2 cellular contexts compared by ENCODE assay signal in the genomic region with DNA sequence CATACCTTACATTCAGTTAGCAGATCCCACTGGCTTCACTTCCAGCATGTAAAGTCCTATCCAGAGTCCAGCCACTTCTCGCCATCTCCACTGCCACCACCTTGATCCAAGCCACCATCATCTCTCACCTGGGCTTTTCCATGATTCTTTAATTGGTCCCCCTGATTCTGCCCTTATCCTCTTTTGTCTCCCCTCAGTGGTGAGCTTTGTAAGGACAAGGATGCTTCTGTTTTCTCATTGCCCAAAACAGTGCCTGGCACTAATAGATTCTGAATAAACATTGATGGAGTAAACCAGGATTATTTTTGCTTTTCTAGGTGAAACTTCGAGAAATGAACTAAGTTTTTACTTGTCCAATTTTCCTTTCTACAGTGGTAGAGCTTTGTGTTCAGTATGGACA.
TF ChIP-seq lines count a peak whose summit lies in the region.

No MANE protein-coding gene starts in this region.

TF ChIP-seq in HCT116, 20 proteins besides CTCF, POLR2A, EP300 and RAD21:
- TF ChIP-seq EGR1 (IDR thresholded peaks at IDR 0.05; ENCODE audit: low read depth) (no peak), FOSL1 (IDR thresholded peaks at IDR 0.05; ENCODE audit: low read depth) (no peak), REST (IDR thresholded peaks at IDR 0.05; ENCODE audit: low read depth) (no peak), EZH2phosphoT487 (IDR thresholded peaks at IDR 0.05; ENCODE audit: borderline replicate concordance) (no peak), YY1 (IDR thresholded peaks at IDR 0.05; ENCODE audit: extremely low read depth, insufficient replicate concordance, low read depth, low read length) (no peak), SIN3A (IDR thresholded peaks at IDR 0.05; ENCODE audit: low read depth) (no peak), EZH2 (IDR thresholded peaks at IDR 0.05) (no peak), MAX (IDR thresholded peaks at IDR 0.05) (no peak), POLR2AphosphoS5 (IDR thresholded peaks at IDR 0.05; ENCODE audit: low read depth, low read length) (no peak), SRF (IDR thresholded peaks at IDR 0.05; ENCODE audit: low read depth) (no peak), SP1 (IDR thresholded peaks at IDR 0.05; ENCODE audit: low read depth) (no peak), ZNF274 (IDR thresholded peaks at IDR 0.05; ENCODE audit: low read depth, low read length) (no peak), TCF7L2 (IDR thresholded peaks at IDR 0.05; ENCODE audit: borderline replicate concordance, extremely low read depth, insufficient read depth, insufficient read length) (no peak), JUND (IDR thresholded peaks at IDR 0.05) (no peak), CEBPB (IDR thresholded peaks at IDR 0.05; ENCODE audit: low read depth) (no peak), CBX3 (IDR thresholded peaks at IDR 0.05; ENCODE audit: low read depth) (no peak), ELF1 (IDR thresholded peaks at IDR 0.05; ENCODE audit: borderline replicate concordance, low read depth) (no peak), ZFX (IDR thresholded peaks at IDR 0.05) (no peak), ZBTB33 (IDR thresholded peaks at IDR 0.05; ENCODE audit: extremely low read depth, insufficient replicate concordance, low read length) (no peak)
- TF ChIP-seq, protein P1, sequence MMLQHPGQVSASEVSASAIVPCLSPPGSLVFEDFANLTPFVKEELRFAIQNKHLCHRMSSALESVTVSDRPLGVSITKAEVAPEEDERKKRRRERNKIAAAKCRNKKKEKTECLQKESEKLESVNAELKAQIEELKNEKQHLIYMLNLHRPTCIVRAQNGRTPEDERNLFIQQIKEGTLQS (IDR thresholded peaks at IDR 0.05): no peak
TF ChIP-seq in HCT116: peak in this region for 0.

TF ChIP-seq in WTC11, 78 proteins besides CTCF, POLR2A, EP300 and RAD21:
- no peak for TF ChIP-seq FOXP1 (CRISPR knock-in tag; IDR thresholded peaks at IDR 0.05; ENCODE audit: borderline replicate concordance)
- TF ChIP-seq, protein P2, sequence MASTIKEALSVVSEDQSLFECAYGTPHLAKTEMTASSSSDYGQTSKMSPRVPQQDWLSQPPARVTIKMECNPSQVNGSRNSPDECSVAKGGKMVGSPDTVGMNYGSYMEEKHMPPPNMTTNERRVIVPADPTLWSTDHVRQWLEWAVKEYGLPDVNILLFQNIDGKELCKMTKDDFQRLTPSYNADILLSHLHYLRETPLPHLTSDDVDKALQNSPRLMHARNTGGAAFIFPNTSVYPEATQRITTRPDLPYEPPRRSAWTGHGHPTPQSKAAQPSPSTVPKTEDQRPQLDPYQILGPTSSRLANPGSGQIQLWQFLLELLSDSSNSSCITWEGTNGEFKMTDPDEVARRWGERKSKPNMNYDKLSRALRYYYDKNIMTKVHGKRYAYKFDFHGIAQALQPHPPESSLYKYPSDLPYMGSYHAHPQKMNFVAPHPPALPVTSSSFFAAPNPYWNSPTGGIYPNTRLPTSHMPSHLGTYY (CRISPR knock-in tag; IDR thresholded peaks at IDR 0.05): no peak
- TF ChIP-seq ZNF138 (CRISPR knock-in tag; conservative IDR thresholded peaks at IDR 0.05): no peak
- TF ChIP-seq CREB1 (CRISPR knock-in tag; IDR thresholded peaks at IDR 0.05): no peak
